In genomic region chr12:15899282-15899870, GRCh38 we compare ENCODE assay signal across 1 cellular context.
TF ChIP-seq lines count a peak whose summit lies in the region.

No MANE protein-coding gene starts in this region.

TF ChIP-seq in WTC11, 78 proteins besides CTCF, POLR2A, EP300 and RAD21 (continued from another document):
- no peak for TF ChIP-seq ZNF423 (CRISPR knock-in tag; IDR thresholded peaks at IDR 0.05)
- no peak for TF ChIP-seq RORB (CRISPR knock-in tag; IDR thresholded peaks at IDR 0.05)
- TF ChIP-seq SMAD4 (CRISPR knock-in tag; IDR thresholded peaks at IDR 0.05), result no peak
- no peak for TF ChIP-seq ZNF396 (CRISPR knock-in tag; IDR thresholded peaks at IDR 0.05; ENCODE audit: borderline replicate concordance)
- TF ChIP-seq AFF4 (CRISPR knock-in tag; IDR thresholded peaks at IDR 0.05; ENCODE audit: borderline replicate concordance), result no peak
- TF ChIP-seq NFE2L1 (CRISPR knock-in tag; IDR thresholded peaks at IDR 0.05), result no peak
